In the genomic region with DNA sequence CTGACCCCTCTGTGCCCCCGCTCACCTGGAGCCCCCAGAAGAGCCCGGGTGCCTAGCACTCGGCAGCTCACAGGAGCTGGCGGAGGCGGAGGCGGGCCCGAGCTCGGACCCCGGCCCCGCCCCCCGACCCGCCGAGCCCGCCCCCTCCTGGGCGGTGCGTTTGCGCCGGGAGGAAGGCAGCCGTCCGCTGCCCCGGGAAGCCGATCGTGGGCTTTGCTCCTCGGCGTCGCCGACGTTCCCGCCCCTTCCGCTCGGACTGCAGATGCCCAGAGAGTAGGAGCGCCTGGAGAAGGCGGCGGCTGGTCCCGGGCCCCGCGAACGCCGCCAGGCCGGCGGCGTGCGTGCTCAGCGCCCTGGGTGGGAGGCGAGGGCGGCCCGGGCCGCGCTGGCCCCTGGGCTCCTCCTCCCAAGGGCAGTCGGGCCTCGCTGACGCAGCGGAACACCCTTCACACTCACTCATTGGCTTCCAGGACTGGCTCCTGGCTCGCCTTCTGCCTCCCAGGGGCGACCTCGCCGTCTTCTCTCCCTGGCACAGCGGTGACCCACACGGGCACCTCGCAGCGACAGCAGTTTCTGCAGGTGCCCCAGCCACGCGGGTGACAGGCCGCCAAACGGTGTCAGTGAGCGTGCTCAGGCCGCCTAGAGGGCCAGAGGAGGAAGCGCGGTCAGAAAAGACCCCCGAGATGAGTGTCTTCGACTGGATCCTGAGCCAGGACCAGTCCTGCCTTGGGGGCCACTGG, we compare ENCODE assay signal across 8 cellular contexts. TPM values are rescaled to one million over a fixed set of nuclear protein-coding genes. Genes with fewer than 3 reads are reported as not detected.
A peak's percentile ranks its signal among the peaks of the same experiment; 100 is the strongest.
DNase-seq lines count a peak whose midpoint lies in the region; ATAC-seq, FAIRE-seq and TF ChIP-seq lines count a peak whose summit lies in the region.

PLSCR3 (minus strand) TSS at position 74 of the 740 bp plus-strand sequence. CDS start 415 bp downstream, outside the sequence.

- H3K4me3 ChIP-seq in choroid plexus epithelial cell (ENCODE audit: low read depth, low read length): peak within 1 kb of the TSS; percentile 85

- TF ChIP-seq CTCF in choroid plexus epithelial cell (conservative IDR thresholded peaks at IDR 0.05; ENCODE audit: low read depth, low read length): peak; percentile 57

- H3K4me3 Mint-ChIP-seq in activated CD4-positive, alpha-beta T cell treated with anti-CD3 and anti-CD28 coated beads for 36 hours: peak within 1 kb of the TSS; percentile 88

- FAIRE-seq in GM18507 (lab: Jason Lieb, UNC): peak; percentile 90

- intact Hi-C loops in activated CD4-positive, alpha-beta T cell treated with anti-CD3 and anti-CD28 coated beads for 36 hours (cut with DNase I, micrococcal nuclease): loop anchor here (1.0 to 2.0 kb wide), 13 partner anchors 10 to 292 kb away; partner anchors contain the start of genes TMEM256 (in 2 of the 2), ELP5 (in 1 of the 2), NEURL4 (in 1 of the 2) and POLR2A (in 1 of the 2)

- H3K36me3 Mint-ChIP-seq in activated CD4-positive, alpha-beta T cell treated with anti-CD3 and anti-CD28 coated beads for 36 hours (ENCODE audit: low read depth): peaks cover 23% of the 10 kb centered on the region

- no peaks in the 10 kb centered on the region for H3K9me3 Mint-ChIP-seq in activated CD4-positive, alpha-beta T cell treated with anti-CD3 and anti-CD28 coated beads for 36 hours (ENCODE audit: low read depth)

- POLR2A ChIA-PET in activated CD4-positive, alpha-beta T cell treated with anti-CD3 and anti-CD28 coated beads for 36 hours (lab: Charles Lee): interaction anchor here (0.6 to 1.0 kb wide), 2 partner anchors 49 to 80 kb away, joined by 3 to 4 read pairs; no protein-coding TSS in a partner anchor

- DNase-seq in A172 (ENCODE audit: low spot score) (peak; percentile 74), GM18507 (ENCODE audit: extremely low spot score, insufficient read length, low read depth) (peak; percentile 89), NCI-H226 (peak; percentile 88), choroid plexus epithelial cell (ENCODE audit: low read depth) (peak; percentile 88), kidney tubule cell (ENCODE audit: low spot score) (peak; percentile 94)
- peak; percentile 90 for DNase-seq in activated CD4-positive, alpha-beta T cell treated with anti-CD3 and anti-CD28 coated beads for 36 hours
- DNase-seq in stimulated activated CD4-positive, alpha-beta T cell treated with anti-CD3 and anti-CD28 coated beads, Interleukin-15, amount 100 ng/mL, for 48 hours (ENCODE audit: low read depth in 2 of 2): peak; percentile 54 to 79

- no peaks in the 10 kb centered on the region for H3K27me3 Mint-ChIP-seq in activated CD4-positive, alpha-beta T cell treated with anti-CD3 and anti-CD28 coated beads for 36 hours

- ATAC-seq in HG03045 (IDR thresholded peaks at IDR 0.05; ENCODE audit: unreplicated experiment): peak; percentile 71
- ATAC-seq in activated CD4-positive, alpha-beta T cell treated with anti-CD3 and anti-CD28 coated beads for 36 hours: peak; percentile 86

- H3K4me1 Mint-ChIP-seq in activated CD4-positive, alpha-beta T cell treated with anti-CD3 and anti-CD28 coated beads for 36 hours: peaks cover 26% of the 10 kb centered on the region

- CTCF ChIA-PET in activated CD4-positive, alpha-beta T cell treated with anti-CD3 and anti-CD28 coated beads for 36 hours (lab: Charles Lee): interaction anchor here (0.6 to 1.3 kb wide), 6 partner anchors 8 to 198 kb away, joined by 3 to 4 read pairs (median 3); partner anchors contain the start of gene TMEM256

- peak within 1 kb of the TSS; percentile 95 for H3K27ac Mint-ChIP-seq in activated CD4-positive, alpha-beta T cell treated with anti-CD3 and anti-CD28 coated beads for 36 hours

RNA-seq across cellular contexts. Expression of gene PLSCR3, which starts in this region (rescaled TPM):
- 73.2 and 74.7 TPM in 2 replicates for total RNA-seq in A172 (2014; rRNA removed; shearing (Covaris generic))
- 10 to 100 TPM; 69.3 to 78.9 TPM for total RNA-seq in activated CD4-positive, alpha-beta T cell treated with anti-CD3 and anti-CD28 coated beads for 36 hours

Comparison
In these comparisons a context has a peak if more than half of its experiments do, and no peak if none do; other contexts are left out.
1. Peak in every context shown above with its lines: DNase-seq, ATAC-seq and H3K4me3 ChIP-seq.